In genomic region chr11:109648804-109649203, GRCh38 we compare ENCODE assay signal across 26 cellular contexts.
"Had no signal": no experiment of that assay in that cellular context is flagged by ENCODE, and none has a peak within 500 bp of the region (broad histone marks: within the 10 kb centered on the region; RNA-seq: fewer than 3 reads in every experiment).

No MANE protein-coding gene starts in this region.

- ATAC-seq: stimulated activated effector memory CD8-positive, alpha-beta T cell treated with anti-CD3 and anti-CD28 coated beads, Interleukin-12 subunit alpha, Interleukin-12 subunit beta, amount 100 ng/mL, for 72 hours; stimulated activated memory B cell treated with anti-CD40 and anti-IgM and Interleukin-4, amounts not matched to agents 10 μg/mL and 1 μg/mL and 100 μg/mL, for 72 hours; stimulated activated naive B cell treated with anti-CD40 and anti-IgM and Interleukin-4, amounts not matched to agents 10 μg/mL and 1 μg/mL and 100 μg/mL, for 72 hours; stimulated activated naive CD8-positive, alpha-beta T cell treated with anti-CD3 and anti-CD28 coated beads, Interleukin-15, amount 100 ng/mL, for 72 hours; stimulated activated naive CD8-positive, alpha-beta T cell treated with anti-CD3 and anti-CD28 coated beads, Interleukin-15, Interleukin-2, amounts not matched to agents 100 U/mL and 50 U/mL, for 24 hours; upper lobe of right lung had no signal

- H3K27ac ChIP-seq: stomach, suprapubic skin, testis, thoracic aorta, thyroid gland, tibial artery, tibial nerve, transverse colon, upper lobe of left lung, upper lobe of right lung, uterus, vagina had no signal

- DNase-seq: stimulated activated CD4-positive, alpha-beta T cell treated with anti-CD3 and anti-CD28 coated beads, Interleukin-2, amount 100 ng/mL, for 48 hours; stimulated activated CD4-positive, alpha-beta T cell treated with anti-CD3 and anti-CD28 coated beads, Interleukin-4, amount 100 ng/mL, for 1 hour; stimulated activated CD4-positive, alpha-beta T cell treated with anti-CD3 and anti-CD28 coated beads, Interleukin-4, amount 100 ng/mL, for 24 hours; stimulated activated CD4-positive, alpha-beta T cell treated with anti-CD3 and anti-CD28 coated beads, Interleukin-4, amount 100 ng/mL, for 4 hours; stimulated activated CD8-positive, alpha-beta memory T cell treated with anti-CD3 and anti-CD28 coated beads, Interleukin-4, amount 100 ng/mL, for 48 hours; stimulated activated naive B cell treated with anti-CD40 and anti-IgM and Interleukin-4, amounts not matched to agents 10 μg/mL and 1 μg/mL and 100 μg/mL, for 72 hours; stimulated activated naive CD4-positive, alpha-beta T cell; stimulated activated naive CD4-positive, alpha-beta T cell treated with Interleukin-2 at 50 U/mL for 16 hours; stimulated activated naive CD8-positive, alpha-beta T cell treated with anti-CD3 and anti-CD28 coated beads, Interleukin-15, amount 100 ng/mL, for 72 hours; stimulated activated naive CD8-positive, alpha-beta T cell treated with anti-CD3 and anti-CD28 coated beads, Interleukin-15, Interleukin-2, amounts not matched to agents 100 U/mL and 50 U/mL, for 24 hours; stomach; substantia nigra; testis; thyroid gland; tibial artery; transverse colon; trophoblast cell; upper lobe of left lung; upper lobe of right lung; uterus had no signal

- H3K27me3 ChIP-seq: stomach, suprapubic skin, testis, thyroid gland, tibial artery, tibial nerve, transverse colon, upper lobe of left lung, upper lobe of right lung, uterus, vagina had no signal

- H3K36me3 ChIP-seq: stomach, suprapubic skin, thoracic aorta, thyroid gland, tibial artery, tibial nerve, transverse colon, upper lobe of left lung, upper lobe of right lung, uterus, vagina had no signal

- H3K4me1 ChIP-seq: stomach, suprapubic skin, testis, thyroid gland, tibial artery, tibial nerve, transverse colon, upper lobe of left lung, upper lobe of right lung, uterus, vagina had no signal

- H3K4me3 ChIP-seq: stomach, suprapubic skin, testis, thoracic aorta, thyroid gland, tibial artery, tibial nerve, transverse colon, upper lobe of left lung, upper lobe of right lung, uterus, vagina had no signal

- H3K9me3 ChIP-seq: stomach, suprapubic skin, testis, thoracic aorta, thyroid gland, tibial artery, tibial nerve, transverse colon, upper lobe of left lung, upper lobe of right lung, uterus, vagina had no signal
